In the genomic region with DNA sequence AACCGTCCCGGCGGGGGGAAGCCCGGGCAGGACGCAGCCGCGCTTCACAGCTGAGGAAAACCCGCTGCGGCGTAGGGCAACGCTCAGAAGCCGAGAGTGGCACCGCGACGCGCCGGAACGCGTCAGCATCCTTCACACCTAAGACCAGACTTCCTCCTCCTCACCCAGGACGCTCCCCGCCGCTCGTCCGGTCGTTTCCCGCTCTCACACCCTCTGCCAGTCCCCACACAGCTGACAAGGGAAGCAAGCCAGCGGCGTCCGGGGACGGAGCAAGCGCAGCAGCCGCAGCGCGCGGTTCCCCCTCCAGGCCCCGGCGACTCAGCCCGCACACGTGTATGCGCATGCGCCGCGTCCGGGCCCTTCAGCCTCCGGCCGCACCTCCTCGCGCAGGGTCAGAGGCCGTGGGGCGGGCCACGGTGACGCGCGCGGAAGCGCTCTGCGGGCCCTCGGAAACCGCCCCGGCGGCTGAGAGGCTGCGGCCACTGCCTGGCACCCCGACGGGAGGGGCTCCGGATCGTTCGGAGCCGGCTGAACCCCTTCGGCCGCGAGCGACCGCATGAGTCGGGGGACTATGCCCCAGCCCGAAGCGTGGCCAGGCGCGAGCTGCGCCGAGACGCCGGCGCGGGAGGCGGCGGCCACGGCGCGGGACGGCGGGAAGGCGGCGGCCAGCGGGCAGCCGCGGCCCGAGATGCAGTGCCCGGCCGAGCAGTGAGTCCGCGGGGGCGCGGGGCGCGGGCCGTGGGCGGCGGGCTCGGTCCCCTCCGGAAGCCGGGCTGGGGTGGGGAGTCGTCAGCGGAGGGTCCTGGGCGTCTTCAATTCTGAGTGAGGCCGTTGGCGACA, we compare ENCODE assay signal across 8 cellular contexts. TPM values are rescaled to one million over a fixed set of nuclear protein-coding genes. Genes with fewer than 3 reads are reported as not detected.
DNase-seq lines count a peak whose midpoint lies in the region; ATAC-seq and TF ChIP-seq lines count a peak whose summit lies in the region.

TSS of gene OTULIN (plus strand) at position 449 of the 840 bp plus-strand sequence. CDS start at position 557, 108 bp downstream.

- H3K4me3 ChIP-seq in GM23248 (peak within 1 kb of the TSS; percentile 82), Karpas-422 (ENCODE audit: low read length) (peak within 1 kb of the TSS; percentile 74), RWPE2 (ENCODE audit: severe bottlenecking) (peak within 1 kb of the TSS; percentile 90), neural cell (ENCODE audit: low read length) (peak within 1 kb of the TSS; percentile 97), stomach (peak within 1 kb of the TSS; percentile 63 to 80 (median 72))

- H3K36me3 ChIP-seq in GM23248 (ENCODE audit: low read depth) (no peaks in the 10 kb centered on the region; the same call in 1 of the 2 replicates), Karpas-422 (ENCODE audit: insufficient read depth, low read length) (no peaks in the 10 kb centered on the region), RWPE2 (ENCODE audit: low read depth) (peaks cover 16% of the 10 kb centered on the region), neural cell (ENCODE audit: insufficient read depth, low read length) (no peaks in the 10 kb centered on the region), stomach (no peaks in the 10 kb centered on the region)

- intact Hi-C loops in stomach (cut with DNase I; ENCODE audit: low total_unique reads): no loop called here

- in situ Hi-C loops in GM23248 (cut with MboI): no loop called here

- H3K4me2 ChIP-seq in GM23248 (ENCODE audit: unreplicated experiment) (peak within 1 kb of the TSS; percentile 91), Karpas-422 (ENCODE audit: low read depth, low read length, poor library complexity, severe bottlenecking) (peak within 1 kb of the TSS; percentile 90), neural cell (ENCODE audit: low read length) (peak within 1 kb of the TSS; percentile 99)

- DNase-seq in Daoy (ENCODE audit: low read depth): peak; percentile 93
- DNase-seq in GM23248: peak; percentile 95
- DNase-seq in Karpas-422: peak; percentile 95
- DNase-seq in RWPE2 (ENCODE audit: low spot score): peak; percentile 91
- DNase-seq in activated effector memory CD4-positive, alpha-beta T cell treated with Interleukin-2 at 50 U/mL for 16 hours: peak; percentile 73
- peak; percentile 85 for DNase-seq in fibroblast of the conjunctiva (ENCODE audit: low read depth)
- peak; percentile 90 for DNase-seq in stomach

- H3K9ac ChIP-seq in GM23248 (peak within 1 kb of the TSS; percentile 80), Karpas-422 (ENCODE audit: low read length) (peak within 1 kb of the TSS; percentile 76), neural cell (ENCODE audit: low read length) (peak within 1 kb of the TSS; percentile 88)

- peak within 1 kb of the TSS; percentile 75 for H3K27ac ChIP-seq in GM23248
- H3K27ac ChIP-seq in Karpas-422 (ENCODE audit: low read length): peak within 1 kb of the TSS; percentile 67
- peak within 1 kb of the TSS; percentile 81 for H3K27ac ChIP-seq in RWPE2 (ENCODE audit: poor library complexity, severe bottlenecking)
- peak within 1 kb of the TSS; percentile 88 for H3K27ac ChIP-seq in neural cell (ENCODE audit: low read length)
- peak within 1 kb of the TSS; percentile 88 to 99 (median 95) for H3K27ac ChIP-seq in stomach

- TF ChIP-seq CTCF in RWPE2 (IDR thresholded peaks at IDR 0.05; ENCODE audit: poor library complexity, severe bottlenecking) (no peak), neural cell (IDR thresholded peaks at IDR 0.05; ENCODE audit: poor library complexity, severe bottlenecking) (peak; percentile 15), stomach (IDR thresholded peaks at IDR 0.05) (no peak)

- H3F3A ChIP-seq in GM23248 (ENCODE audit: insufficient read depth) (peaks cover 31% of the 10 kb centered on the region), neural cell (ENCODE audit: insufficient read depth, low read length, poor library complexity, severe bottlenecking) (no peaks in the 10 kb centered on the region)

- H3K27me3 ChIP-seq in GM23248 (replicated peaks; ENCODE audit: insufficient read depth): no peaks in the 10 kb centered on the region
- H3K27me3 ChIP-seq in Karpas-422 (ENCODE audit: low read length): no peaks in the 10 kb centered on the region
- H3K27me3 ChIP-seq in RWPE2 (ENCODE audit: insufficient read depth, poor library complexity, severe bottlenecking): no peaks in the 10 kb centered on the region
- H3K27me3 ChIP-seq in neural cell (ENCODE audit: insufficient read depth, low read depth, low read length): no peaks in the 10 kb centered on the region
- H3K27me3 ChIP-seq in stomach: no peaks in the 10 kb centered on the region

- peak in 1 of 4 donors; percentile 80 for TF ChIP-seq POLR2A in stomach (IDR thresholded peaks at IDR 0.05)

- H3K4me1 ChIP-seq in GM23248 (ENCODE audit: insufficient read depth) (peaks cover 40% of the 10 kb centered on the region), Karpas-422 (ENCODE audit: low read length) (peaks cover 60% of the 10 kb centered on the region), RWPE2 (ENCODE audit: insufficient read depth, poor library complexity, severe bottlenecking) (peaks cover 38% of the 10 kb centered on the region), stomach (peaks cover 16 to 53% (median 39%) of the 10 kb centered on the region in 4 donors)

- H4K20me1 ChIP-seq in GM23248 (ENCODE audit: insufficient read depth) (no peaks in the 10 kb centered on the region; the same call in 1 of the 2 replicates), Karpas-422 (ENCODE audit: insufficient read depth, low read depth, low read length) (peaks cover 32% of the 10 kb centered on the region), neural cell (ENCODE audit: insufficient read depth) (no peaks in the 10 kb centered on the region)

- WGBS in GM23248 (ENCODE audit: low coverage in 1 of 2, low lambda C conversion rate in 2 of 2, missing lambda C conversion rate in 2 of 2), 2 experiments: 0 to 1% methylated on average over 75 to 95 of the region's 116 CpGs
- WGBS in stomach, 5 donors: 0 to 3% (median 0%) methylated on average over 22 to 116 of the region's 116 CpGs

- H3K9me3 ChIP-seq in GM23248 (ENCODE audit: low read depth) (no peaks in the 10 kb centered on the region), Karpas-422 (ENCODE audit: low read length) (no peaks in the 10 kb centered on the region), RWPE2 (ENCODE audit: severe bottlenecking) (no peaks in the 10 kb centered on the region), neural cell (ENCODE audit: low read length) (no peaks in the 10 kb centered on the region), stomach (no peaks in the 10 kb centered on the region)

- H3K9me2 ChIP-seq in GM23248 (ENCODE audit: insufficient read depth) (no peaks in the 10 kb centered on the region), Karpas-422 (replicated peaks; ENCODE audit: insufficient read depth, low read length) (no peaks in the 10 kb centered on the region), neural cell (ENCODE audit: insufficient read depth, low read length) (no peaks in the 10 kb centered on the region)

- peak; percentile 71 for ATAC-seq in RWPE2 (ENCODE audit: low read depth)

- H2AFZ ChIP-seq in GM23248 (peak within 1 kb of the TSS; percentile 90), Karpas-422 (ENCODE audit: low read length) (peak within 1 kb of the TSS; percentile 54; the same call in 1 of the 2 replicates), neural cell (ENCODE audit: low read depth, low read length) (peak within 1 kb of the TSS; percentile 90)

- TF ChIP-seq EP300 in neural cell (conservative IDR thresholded peaks at IDR 0.05; ENCODE audit: poor library complexity, severe bottlenecking) (peak; percentile 39), stomach (IDR thresholded peaks at IDR 0.05) (no peak)

- no peak for TF ChIP-seq RAD21 in neural cell (conservative IDR thresholded peaks at IDR 0.05)

- H3K79me2 ChIP-seq in GM23248 (ENCODE audit: insufficient read depth) (peaks cover 63% of the 10 kb centered on the region), Karpas-422 (ENCODE audit: low read length) (peaks cover 51% of the 10 kb centered on the region), neural cell (replicated peaks; ENCODE audit: insufficient read depth, low read length) (peaks cover 33% of the 10 kb centered on the region)

TF ChIP-seq in neural cell, 6 proteins besides CTCF, POLR2A, EP300 and RAD21 (continues in another document):
- peak; percentile 50 for TF ChIP-seq TAF1 (IDR thresholded peaks at IDR 0.05; ENCODE audit: low read depth)
- TF ChIP-seq MXI1 (conservative IDR thresholded peaks at IDR 0.05; ENCODE audit: poor library complexity, severe bottlenecking): peak; percentile 80
- peak; percentile 93 for TF ChIP-seq POLR2AphosphoS5 (IDR thresholded peaks at IDR 0.05)
- TF ChIP-seq REST (IDR thresholded peaks at IDR 0.05; ENCODE audit: borderline replicate concordance): peak; percentile 66

RNA-seq across cellular contexts. Expression of gene OTULIN, which starts in this region (rescaled TPM):
- 13.6 and 29.2 TPM in 2 replicates for total RNA-seq in Daoy (2014; rRNA removed; shearing (Covaris generic))
- total RNA-seq in GM23248 (2014; rRNA removed; shearing (Covaris generic)): 24.4 and 36.8 TPM in 2 replicates
- polyA plus RNA-seq in GM23248 (2016; fragmentation: Nextera tagmentation; extraction: Ambion mirVana): 12.8 and 13.7 TPM in 2 replicates
- total RNA-seq in Karpas-422 (2014; rRNA removed; shearing (Covaris generic); ENCODE audit: low replicate concordance): 27.0 and 31.0 TPM in 2 replicates
- polyA plus RNA-seq in neural cell: 12.7 and 19.9 TPM in 2 replicates
- polyA minus RNA-seq in neural cell: 25.5 and 27.5 TPM in 2 replicates
- total RNA-seq in stomach: 10 to 100 TPM in 4 of 5 donors, 1 to 10 TPM in 1; 7.0 to 47.2 (median 40.3) TPM
- 1 to 10 TPM; 2.5 to 8.7 (median 6.3) TPM for polyA plus RNA-seq in stomach

Comparison
In these comparisons a context has a peak if more than half of its experiments do, and no peak if none do; other contexts are left out.
1. Peak in every context shown above with its lines: DNase-seq, ATAC-seq, H3K4me3 ChIP-seq and H3K27ac ChIP-seq.